Comparison of ENCODE assay signal across 20 cellular contexts in genomic region chr16:4685292-4685691, GRCh38. TPM values are rescaled to one million over a fixed set of nuclear protein-coding genes. Genes with fewer than 3 reads are reported as not detected.
"Had no signal": no experiment of that assay in that cellular context is flagged by ENCODE, and none has a peak within 500 bp of the region (broad histone marks: within the 10 kb centered on the region; RNA-seq: fewer than 3 reads in every experiment).

No MANE protein-coding gene starts in this region.

- H3K4me3 ChIP-seq: right atrium auricular region, thoracic aorta, upper lobe of right lung had no signal

- H3K4me3 Mint-ChIP-seq: activated CD4-positive, alpha-beta T cell treated with anti-CD3 and anti-CD28 coated beads for 36 hours; activated naive CD4-positive, alpha-beta T cell treated with anti-CD3 and anti-CD28 coated beads for 36 hours; activated naive CD8-positive, alpha-beta T cell treated with anti-CD3 and anti-CD28 coated beads, Interleukin-2, amount 50 U/mL, for 24 hours; activated T-cell treated with anti-CD3 and anti-CD28 coated beads, Interleukin-2, amount 50 U/mL, for 4 hours; naive thymus-derived CD4-positive, alpha-beta T cell; neural crest cell; stimulated activated naive B cell treated with anti-CD40 and anti-IgM and Interleukin-4, amounts not matched to agents 10 μg/mL and 1 μg/mL and 100 μg/mL, for 72 hours had no signal

- H3K4me1 Mint-ChIP-seq: neural crest cell had no signal

- H3K27me3 ChIP-seq: right atrium auricular region, upper lobe of right lung had no signal

- H3K27me3 Mint-ChIP-seq: activated CD4-positive, alpha-beta T cell treated with anti-CD3 and anti-CD28 coated beads for 36 hours; activated naive CD8-positive, alpha-beta T cell treated with anti-CD3 and anti-CD28 coated beads, Interleukin-2, amount 50 U/mL, for 24 hours; naive thymus-derived CD4-positive, alpha-beta T cell; progenitor cell of endocrine pancreas; stimulated activated naive B cell treated with anti-CD40 and anti-IgM and Interleukin-4, amounts not matched to agents 10 μg/mL and 1 μg/mL and 100 μg/mL, for 72 hours had no signal

- H3K27ac ChIP-seq: right atrium auricular region, thoracic aorta, upper lobe of right lung had no signal

- H3K9me3 Mint-ChIP-seq: activated naive CD4-positive, alpha-beta T cell treated with anti-CD3 and anti-CD28 coated beads for 36 hours; activated naive CD8-positive, alpha-beta T cell treated with anti-CD3 and anti-CD28 coated beads, Interleukin-2, amount 50 U/mL, for 24 hours; activated T-cell treated with anti-CD3 and anti-CD28 coated beads, Interleukin-2, amount 50 U/mL, for 4 hours; naive thymus-derived CD4-positive, alpha-beta T cell; neural crest cell; stimulated activated naive B cell treated with anti-CD40 and anti-IgM and Interleukin-4, amounts not matched to agents 10 μg/mL and 1 μg/mL and 100 μg/mL, for 72 hours had no signal

- DNase-seq: activated CD4-positive, alpha-beta T cell treated with anti-CD3 and anti-CD28 coated beads for 36 hours; activated CD4-positive, alpha-beta T cell treated with anti-CD3 and anti-CD28 coated beads, Interleukin-2, amount 50 U/mL, for 48 hours; activated CD8-positive, alpha-beta memory T cell treated with anti-CD3 and anti-CD28 coated beads, Interleukin-2, amount 50 U/mL, for 48 hours; activated effector memory CD4-positive, alpha-beta T cell treated with Interleukin-2 at 50 U/mL for 16 hours; activated naive CD4-positive, alpha-beta T cell treated with anti-CD3 and anti-CD28 coated beads for 36 hours; activated naive CD8-positive, alpha-beta T cell treated with anti-CD3 and anti-CD28 coated beads, Interleukin-2, amount 50 U/mL, for 24 hours; activated T-cell treated with anti-CD3 and anti-CD28 coated beads, Interleukin-2, amount 50 U/mL, for 4 hours; erythroblast; foreskin fibroblast; kidney; naive thymus-derived CD4-positive, alpha-beta T cell; small intestine; stimulated activated CD4-positive, alpha-beta T cell treated with anti-CD3 and anti-CD28 coated beads, Interleukin-15, amount 100 ng/mL, for 24 hours; stimulated activated naive B cell treated with anti-CD40 and anti-IgM and Interleukin-4, amounts not matched to agents 10 μg/mL and 1 μg/mL and 100 μg/mL, for 72 hours; upper lobe of right lung had no signal

- H3K27ac Mint-ChIP-seq: activated CD4-positive, alpha-beta T cell treated with anti-CD3 and anti-CD28 coated beads for 36 hours; activated naive CD4-positive, alpha-beta T cell treated with anti-CD3 and anti-CD28 coated beads for 36 hours; activated naive CD8-positive, alpha-beta T cell treated with anti-CD3 and anti-CD28 coated beads, Interleukin-2, amount 50 U/mL, for 24 hours had no signal

- H3K9me3 ChIP-seq: right atrium auricular region, thoracic aorta, upper lobe of right lung had no signal

- ATAC-seq: activated CD4-positive, alpha-beta T cell treated with anti-CD3 and anti-CD28 coated beads for 36 hours; activated naive CD8-positive, alpha-beta T cell treated with anti-CD3 and anti-CD28 coated beads, Interleukin-2, amount 50 U/mL, for 24 hours; activated T-cell treated with anti-CD3 and anti-CD28 coated beads, Interleukin-2, amount 50 U/mL, for 4 hours; naive thymus-derived CD4-positive, alpha-beta T cell; SK-N-SH treated with all-trans-retinoic acid at 6 μM for 48 hours; stimulated activated naive B cell treated with anti-CD40 and anti-IgM and Interleukin-4, amounts not matched to agents 10 μg/mL and 1 μg/mL and 100 μg/mL, for 72 hours; upper lobe of right lung had no signal

RNA-seq across cellular contexts. Expression of gene DNAAF8, which starts 49.0 kb away (rescaled TPM):
- total RNA-seq: thoracic aorta had no signal
